Comparison of ENCODE assay signal across 26 cellular contexts in the genomic region with DNA sequence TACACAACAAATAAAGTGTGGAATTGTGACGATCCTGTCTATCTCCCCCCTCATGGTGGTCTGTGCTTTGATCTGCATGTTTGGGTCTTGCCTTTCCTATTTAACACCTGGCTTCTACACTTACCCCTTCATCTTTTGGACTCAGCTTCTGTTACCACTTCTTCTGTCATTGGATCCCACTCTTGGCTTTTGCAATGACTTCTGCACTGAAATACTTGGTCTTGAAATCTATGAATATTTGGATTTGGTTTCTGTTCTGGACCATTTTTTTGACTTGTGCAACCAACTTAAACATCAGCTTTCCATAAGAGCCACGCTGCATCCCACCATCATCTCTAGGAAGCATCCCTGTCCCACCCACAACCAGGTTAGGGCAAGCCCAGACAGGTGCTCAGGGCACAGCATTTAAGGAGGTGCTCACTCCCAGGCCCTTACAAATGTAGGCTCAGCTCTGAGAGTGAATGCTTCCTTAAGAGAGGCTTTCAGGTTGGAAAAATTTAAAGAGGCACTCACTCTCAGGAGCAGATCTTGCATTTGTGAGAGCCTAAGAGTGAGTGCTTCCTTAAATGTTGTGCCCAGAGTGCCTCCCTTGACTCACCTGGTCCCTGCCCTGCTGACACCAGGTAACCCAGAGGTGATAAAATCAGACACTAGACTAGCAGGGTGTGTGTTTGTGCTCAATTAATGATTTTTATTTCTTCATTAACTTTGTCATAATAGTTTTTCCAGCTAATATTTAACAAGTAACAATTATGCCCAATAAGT.
A peak's percentile ranks its signal among the peaks of the same experiment; 100 is the strongest.
DNase-seq lines count a peak whose midpoint lies in the region; ATAC-seq, FAIRE-seq and TF ChIP-seq lines count a peak whose summit lies in the region.
"Had no signal": no experiment of that assay in that cellular context is flagged by ENCODE, and none has a peak within 500 bp of the region (broad histone marks: within the 10 kb centered on the region; RNA-seq: fewer than 3 reads in every experiment).

No MANE protein-coding gene starts in this region.

- no peak overlapping the region for H3K4me3 Mint-ChIP-seq in CD14-positive monocyte
- H3K4me3 Mint-ChIP-seq: activated CD4-positive, alpha-beta T cell treated with anti-CD3 and anti-CD28 coated beads for 36 hours; activated T-cell treated with anti-CD3 and anti-CD28 coated beads, Interleukin-2, amount 50 U/mL, for 24 hours; dendritic cell treated with granulocyte-macrophage colony-stimulating factor and Interleukin-4, amounts not matched to agents 40 ng/mL and 50 ng/mL, for 4 days; IgD-negative memory B cell; immature natural killer cell; neural progenitor cell; stimulated activated effector memory CD8-positive, alpha-beta T cell treated with anti-CD3 and anti-CD28 coated beads, Interleukin-12 subunit alpha, Interleukin-12 subunit beta, amount 100 ng/mL, for 72 hours had no signal

- 0 out of 2 replicates have a peak overlapping the region, but pooled peaks have one; percentile 41 for H3K14ac ChIP-seq in IMR-90 (replicated peaks; ENCODE audit: low read depth, low read length)

- no peak overlapping the region; the same call in 2 of the 3 replicates for H2BK15ac ChIP-seq in IMR-90 (ENCODE audit: low read depth, low read length)

- TF ChIP-seq CTCF in IMR-90 (conservative IDR thresholded peaks at IDR 0.05; ENCODE audit: low read depth, low read length) (no peak), fibroblast of the aortic adventitia (IDR thresholded peaks at IDR 0.05; ENCODE audit: insufficient read depth, low read length) (no peak), CD14-positive monocyte (IDR thresholded peaks at IDR 0.05) (no peak)

- DNase-seq in IMR-90, result no peak
- DNase-seq in NCI-H510A treated with DMSO at 0.1 percent for 48 hours (lab: John Stamatoyannopoulos, UW), result peak; percentile 21
- DNase-seq in fibroblast of the aortic adventitia (ENCODE audit: low read depth), result peak; percentile 44
- peak; percentile 85 for DNase-seq in small intestine
- no peak for DNase-seq in CD14-positive monocyte (ENCODE audit: low spot score)
- DNase-seq in iPS-NIHi11 (ENCODE audit: low spot score), result no peak
- DNase-seq: activated CD4-positive, alpha-beta T cell treated with anti-CD3 and anti-CD28 coated beads for 36 hours; activated CD8-positive, alpha-beta memory T cell treated with anti-CD3 and anti-CD28 coated beads for 24 hours; activated naive CD4-positive, alpha-beta T cell; activated T-cell treated with anti-CD3 and anti-CD28 coated beads, Interleukin-2, amount 50 U/mL, for 24 hours; amygdala; GOT3; heart right ventricle; immature natural killer cell; MM.1S; NCI-H146; NCI-H345; stimulated activated CD4-positive, alpha-beta T cell treated with anti-CD3 and anti-CD28 coated beads, Interleukin-1b, Interleukin-23, amount 100 ng/mL, for 48 hours; testis had no signal

- H4K5ac ChIP-seq in IMR-90 (ENCODE audit: low read depth, low read length), result no peak overlapping the region

- peak overlapping the region; percentile 67; the same call in 1 of the 2 replicates for H2AK5ac ChIP-seq in IMR-90 (ENCODE audit: low read depth, low read length)

- H3K4me1 Mint-ChIP-seq in CD14-positive monocyte, result no peaks in the 10 kb centered on the region
- H3K4me1 Mint-ChIP-seq: activated CD4-positive, alpha-beta T cell treated with anti-CD3 and anti-CD28 coated beads for 36 hours; IgD-negative memory B cell; immature natural killer cell; stimulated activated effector memory CD8-positive, alpha-beta T cell treated with anti-CD3 and anti-CD28 coated beads, Interleukin-12 subunit alpha, Interleukin-12 subunit beta, amount 100 ng/mL, for 72 hours had no signal

- H3K36me3 Mint-ChIP-seq in CD14-positive monocyte, result no peaks in the 10 kb centered on the region
- H3K36me3 Mint-ChIP-seq: IgD-negative memory B cell; immature natural killer cell; neural progenitor cell; stimulated activated effector memory CD8-positive, alpha-beta T cell treated with anti-CD3 and anti-CD28 coated beads, Interleukin-12 subunit alpha, Interleukin-12 subunit beta, amount 100 ng/mL, for 72 hours had no signal

- no peaks in the 10 kb centered on the region for H3K9me3 ChIP-seq in IMR-90 (ENCODE audit: control insufficient read depth, insufficient read depth, low read length)
- no peaks in the 10 kb centered on the region for H3K9me3 ChIP-seq in small intestine (ENCODE audit: control insufficient read depth, low read depth)
- H3K9me3 ChIP-seq: heart right ventricle, testis had no signal

- CTCF ChIA-PET in IMR-90 (lab: Yijun Ruan, JAX), result no interaction called here

- no peaks in the 10 kb centered on the region for H3K36me3 ChIP-seq in IMR-90 (ENCODE audit: control insufficient read depth, insufficient read depth, low read length)
- H3K36me3 ChIP-seq in small intestine (ENCODE audit: control insufficient read depth in 2 of 2, insufficient read depth in 2 of 2, low read length in 2 of 2), result no peaks in the 10 kb centered on the region
- H3K36me3 ChIP-seq: heart right ventricle, neural progenitor cell had no signal

- peak overlapping the region; percentile 8; the same call in 1 of the 2 replicates for H2BK20ac ChIP-seq in IMR-90 (ENCODE audit: low read depth, low read length)

- H3K79me1 ChIP-seq in IMR-90 (ENCODE audit: low read depth in 1 of 2, low read length in 2 of 2), result 0 out of 4 replicates have a peak, but pooled peaks cover 0 to 7% of the 10 kb centered on the region in 2 experiments

- POLR2A ChIA-PET in IMR-90 (lab: Charles Lee; ENCODE audit: unreplicated experiment), result no interaction called here

- no peak overlapping the region for H3K4me3 ChIP-seq in IMR-90 (ENCODE audit: insufficient read depth, low read depth, low read length)
- no peak overlapping the region for H3K4me3 ChIP-seq in fibroblast of the aortic adventitia (ENCODE audit: low read depth, low read length)
- H3K4me3 ChIP-seq in small intestine (ENCODE audit: low read depth in 1 of 2, low read length in 2 of 2), result no peak overlapping the region
- H3K4me3 ChIP-seq: heart right ventricle, neural progenitor cell, testis had no signal

- H3K4ac ChIP-seq in IMR-90 (ENCODE audit: low read depth, low read length), result peak overlapping the region; percentile 59

- H4K8ac ChIP-seq in IMR-90 (ENCODE audit: low read depth in 2 of 2, low read length in 2 of 2), result peak overlapping the region in 1 of 2 experiments; percentile 27; a peak in 1 of 4 replicates

- dilution Hi-C loops in IMR-90 (cut with HindIII; ENCODE audit: low sequenced_read_pairs, unreplicated experiment), result no loop called here

- H3K23ac ChIP-seq in IMR-90 (ENCODE audit: low read depth, low read length), result no peak overlapping the region

- peak overlapping the region; percentile 17; the same call in 1 of the 2 replicates for H3K18ac ChIP-seq in IMR-90 (ENCODE audit: low read depth, low read length)

- H3K56ac ChIP-seq in IMR-90 (ENCODE audit: extremely low read depth, insufficient read depth, low read length), result no peak overlapping the region

- peaks cover 0 to 2% (median 0%) of the 10 kb centered on the region in 3 donors for H3K27me3 Mint-ChIP-seq in CD14-positive monocyte (ENCODE audit: low read depth in 3 of 3)
- H3K27me3 Mint-ChIP-seq: activated CD4-positive, alpha-beta T cell treated with anti-CD3 and anti-CD28 coated beads for 36 hours; dendritic cell treated with granulocyte-macrophage colony-stimulating factor and Interleukin-4, amounts not matched to agents 40 ng/mL and 50 ng/mL, for 4 days had no signal

- no peak for FAIRE-seq in small intestine (lab: Jason Lieb, UNC)
- FAIRE-seq: endometrium had no signal

- H4K20me1 ChIP-seq in IMR-90 (ENCODE audit: insufficient read depth, low read length), result no peaks in the 10 kb centered on the region

- peaks cover 14% of the 10 kb centered on the region for H3K4me1 ChIP-seq in IMR-90 (ENCODE audit: control insufficient read depth, insufficient read depth, low read length)
- peaks cover 2 to 8% of the 10 kb centered on the region in 2 donors for H3K4me1 ChIP-seq in small intestine (ENCODE audit: control insufficient read depth in 2 of 2, insufficient read depth in 1 of 2, low read depth in 1 of 2, low read length in 1 of 2)

- no CpG with 5 or more reads among the region's 2 CpGs for WGBS in IMR-90 (ENCODE audit: extremely low coverage in 2 of 2, insufficient read length in 1 of 2), 2 experiments
- 76 to 96% (median 77%) methylated on average over 2 of the region's 2 CpGs for WGBS in small intestine, 3 donors

- H3K9me3 Mint-ChIP-seq in CD14-positive monocyte, result peaks cover 0 to 6% (median 0%) of the 10 kb centered on the region in 7 donors
- H3K9me3 Mint-ChIP-seq: activated T-cell treated with anti-CD3 and anti-CD28 coated beads, Interleukin-2, amount 50 U/mL, for 24 hours; dendritic cell treated with granulocyte-macrophage colony-stimulating factor and Interleukin-4, amounts not matched to agents 40 ng/mL and 50 ng/mL, for 4 days; IgD-negative memory B cell; immature natural killer cell; neural progenitor cell; stimulated activated effector memory CD8-positive, alpha-beta T cell treated with anti-CD3 and anti-CD28 coated beads, Interleukin-12 subunit alpha, Interleukin-12 subunit beta, amount 100 ng/mL, for 72 hours had no signal

- no peaks in the 10 kb centered on the region for H3K27me3 ChIP-seq in IMR-90 (ENCODE audit: control insufficient read depth, insufficient read depth, low read length)
- H3K27me3 ChIP-seq in small intestine (ENCODE audit: control insufficient read depth in 2 of 2, insufficient read depth in 2 of 2, low read length in 2 of 2), result no peaks in the 10 kb centered on the region
- H3K27me3 ChIP-seq: heart right ventricle, neural progenitor cell, testis had no signal

- no peak overlapping the region for H3K27ac Mint-ChIP-seq in CD14-positive monocyte
- H3K27ac Mint-ChIP-seq: activated CD4-positive, alpha-beta T cell treated with anti-CD3 and anti-CD28 coated beads for 36 hours; activated T-cell treated with anti-CD3 and anti-CD28 coated beads, Interleukin-2, amount 50 U/mL, for 24 hours; dendritic cell treated with granulocyte-macrophage colony-stimulating factor and Interleukin-4, amounts not matched to agents 40 ng/mL and 50 ng/mL, for 4 days; immature natural killer cell; neural progenitor cell; stimulated activated effector memory CD8-positive, alpha-beta T cell treated with anti-CD3 and anti-CD28 coated beads, Interleukin-12 subunit alpha, Interleukin-12 subunit beta, amount 100 ng/mL, for 72 hours had no signal

- no peak overlapping the region for H2AK9ac ChIP-seq in IMR-90 (replicated peaks; ENCODE audit: low read depth, low read length, poor library complexity)

- in situ Hi-C loops in IMR-90 (cut with MboI; ENCODE audit: low sequenced_read_pairs), result no loop called here

- no peak overlapping the region for H2BK5ac ChIP-seq in IMR-90 (ENCODE audit: low read depth, low read length, poor library complexity, severe bottlenecking)

- peaks cover 19% of the 10 kb centered on the region for H3K9me1 ChIP-seq in IMR-90 (ENCODE audit: insufficient read depth, low read length)

- TF ChIP-seq RAD21 in IMR-90 (IDR thresholded peaks at IDR 0.05; ENCODE audit: low read length), result no peak

- H3K4me2 ChIP-seq in IMR-90 (ENCODE audit: low read depth, low read length), result no peak overlapping the region
- H3K4me2 ChIP-seq: neural progenitor cell had no signal

- peak overlapping the region; percentile 42; the same call in 1 of the 2 replicates for H2BK120ac ChIP-seq in IMR-90 (ENCODE audit: low read depth, low read length)

- TF ChIP-seq POLR2A in IMR-90 (IDR thresholded peaks at IDR 0.05; ENCODE audit: low read depth, low read length), result no peak

- H2AFZ ChIP-seq in IMR-90 (replicated peaks; ENCODE audit: low read length, poor library complexity), result no peak overlapping the region
- H2AFZ ChIP-seq: neural progenitor cell had no signal

- no peak overlapping the region for H4K91ac ChIP-seq in IMR-90 (ENCODE audit: insufficient read depth, low read depth, low read length)

- BruUV-seq in IMR-90 (replicated peaks; lab: Mats Ljungman, UMichigan), result no TSS peak

- intact Hi-C loops in IMR-90 (cut with micrococcal nuclease), result no loop called here
- intact Hi-C loops in CD14-positive monocyte (cut with micrococcal nuclease), result no loop called here

- H3K9ac ChIP-seq in IMR-90 (ENCODE audit: low read depth, low read length), result no peak overlapping the region
- H3K9ac ChIP-seq: neural progenitor cell had no signal

- ATAC-seq in IMR-90 (ENCODE audit: low read depth) (no peak), GM21381 (IDR thresholded peaks at IDR 0.05; ENCODE audit: unreplicated experiment) (no peak)
- ATAC-seq: activated CD4-positive, alpha-beta T cell treated with anti-CD3 and anti-CD28 coated beads for 36 hours; heart right ventricle; Panc1; stimulated activated effector memory CD8-positive, alpha-beta T cell treated with anti-CD3 and anti-CD28 coated beads, Interleukin-12 subunit alpha, Interleukin-12 subunit beta, amount 100 ng/mL, for 72 hours had no signal

- H3K27ac ChIP-seq in IMR-90 (ENCODE audit: insufficient read depth, low read length) (no peak overlapping the region), small intestine (ENCODE audit: low read depth in 1 of 2, low read length in 1 of 2) (no peak overlapping the region)
- H3K27ac ChIP-seq: heart right ventricle, neural progenitor cell, testis had no signal

Comparison
In these comparisons a context has a peak if more than half of its experiments do, and no peak if none do; other contexts are left out.
1. DNase-seq: peak in NCI-H510A treated with DMSO at 0.1 percent for 48 hours (single experiment), fibroblast of the aortic adventitia (single experiment) and small intestine (single experiment); none in IMR-90 (single experiment), CD14-positive monocyte (single experiment) and iPS-NIHi11 (single experiment).